Comparison of ENCODE assay signal across 9 cellular contexts in genomic region chr1:108590947-108591346, GRCh38. TPM values are rescaled to one million over a fixed set of nuclear protein-coding genes. Genes with fewer than 3 reads are reported as not detected.
A peak's percentile ranks its signal among the peaks of the same experiment; 100 is the strongest.
DNase-seq lines count a peak whose midpoint lies in the region; ATAC-seq and TF ChIP-seq lines count a peak whose summit lies in the region.
"Had no signal": no experiment of that assay in that cellular context is flagged by ENCODE, and none has a peak within 500 bp of the region (broad histone marks: within the 10 kb centered on the region; RNA-seq: fewer than 3 reads in every experiment).

No MANE protein-coding gene starts in this region.

- no peaks in the 10 kb centered on the region for H3K27me3 ChIP-seq in CD8-positive, alpha-beta T cell (ENCODE audit: insufficient read depth, low read length)
- no peaks in the 10 kb centered on the region for H3K27me3 ChIP-seq in effector memory CD4-positive, alpha-beta T cell (replicated peaks; ENCODE audit: control insufficient read depth, insufficient read depth, low read length, poor library complexity, severe bottlenecking)
- no peaks in the 10 kb centered on the region for H3K27me3 ChIP-seq in neutrophil

- ATAC-seq in CD8-positive, alpha-beta T cell: peak; percentile 82
- ATAC-seq in HG03439 (IDR thresholded peaks at IDR 0.05; ENCODE audit: unreplicated experiment): no peak
- no peak for ATAC-seq in HG03025 (IDR thresholded peaks at IDR 0.05; ENCODE audit: low FRiP score, unreplicated experiment)

- CTCF ChIA-PET in CD8-positive, alpha-beta T cell (lab: Charles Lee): no interaction called here

- peak in 1 of 7 experiments; percentile 28 for DNase-seq in CD8-positive, alpha-beta T cell
- DNase-seq in NCI-H446 (lab: John Stamatoyannopoulos, UW) (peak; percentile 33 to 69), KBM-7 (no peak), pons (ENCODE audit: low spot score) (no peak)
- DNase-seq in effector memory CD4-positive, alpha-beta T cell: no peak
- DNase-seq: activated CD4-positive, alpha-beta T cell treated with anti-CD3 and anti-CD28 coated beads, Interleukin-2, amount 50 U/mL, for 1 hour had no signal

- H3K36me3 Mint-ChIP-seq in CD8-positive, alpha-beta T cell: peaks cover 4% of the 10 kb centered on the region

- POLR2A ChIA-PET in CD8-positive, alpha-beta T cell (lab: Charles Lee): no interaction called here

- no peaks in the 10 kb centered on the region for H3K27me3 Mint-ChIP-seq in CD8-positive, alpha-beta T cell (ENCODE audit: low read depth)

- no peak overlapping the region for H3K27ac Mint-ChIP-seq in CD8-positive, alpha-beta T cell

- H3K4me3 Mint-ChIP-seq in CD8-positive, alpha-beta T cell: no peak overlapping the region

- no peaks in the 10 kb centered on the region for H3K9me3 ChIP-seq in CD8-positive, alpha-beta T cell (ENCODE audit: low read length)
- H3K9me3 ChIP-seq in effector memory CD4-positive, alpha-beta T cell (ENCODE audit: control insufficient read depth, low read length): no peaks in the 10 kb centered on the region
- no peaks in the 10 kb centered on the region for H3K9me3 ChIP-seq in neutrophil

- no peak overlapping the region for H3K4me3 ChIP-seq in CD8-positive, alpha-beta T cell (ENCODE audit: low read depth, low read length)
- H3K4me3 ChIP-seq in effector memory CD4-positive, alpha-beta T cell (ENCODE audit: insufficient read depth, low read depth, low read length, poor library complexity, severe bottlenecking): peak overlapping the region; percentile 4
- H3K4me3 ChIP-seq in neutrophil (ENCODE audit: low read depth in 1 of 2, low read length in 1 of 2): no peak overlapping the region

- intact Hi-C loops in CD8-positive, alpha-beta T cell (cut with DNase I, micrococcal nuclease): loop anchor here in 1 of 2 experiments (2.0 to 10.0 kb wide), 2 partner anchors 30 to 54 kb away; partner anchors contain the start of gene EEIG2

- H3K4me1 Mint-ChIP-seq in CD8-positive, alpha-beta T cell (ENCODE audit: low read depth): peaks cover 43% of the 10 kb centered on the region

- peak overlapping the region; percentile 16 for H3K27ac ChIP-seq in CD8-positive, alpha-beta T cell (ENCODE audit: low read depth, low read length)
- peak overlapping the region; percentile 70 for H3K27ac ChIP-seq in effector memory CD4-positive, alpha-beta T cell (ENCODE audit: insufficient read depth, low read length, poor library complexity, severe bottlenecking)
- H3K27ac ChIP-seq in neutrophil: peak overlapping the region; percentile 60

- H3K4me1 ChIP-seq in CD8-positive, alpha-beta T cell (ENCODE audit: insufficient read depth, low read length): peaks cover 19% of the 10 kb centered on the region
- peaks cover 26% of the 10 kb centered on the region for H3K4me1 ChIP-seq in effector memory CD4-positive, alpha-beta T cell (ENCODE audit: control insufficient read depth, insufficient read depth, low read length, poor library complexity, severe bottlenecking)
- H3K4me1 ChIP-seq in neutrophil (ENCODE audit: control insufficient read depth in 1 of 2, insufficient read depth in 1 of 2, low read depth in 1 of 2, low read length in 1 of 2): peaks cover 46 to 60% of the 10 kb centered on the region in 2 experiments

- peaks cover 3% of the 10 kb centered on the region for H3K9me3 Mint-ChIP-seq in CD8-positive, alpha-beta T cell

- in situ Hi-C loops in KBM-7 (cut with MboI; ENCODE audit: low pct_unique_long_range_greater_than_20kb, low sequenced_read_pairs): no loop called here

- TF ChIP-seq CTCF in CD8-positive, alpha-beta T cell (IDR thresholded peaks at IDR 0.05): no peak
- no peak for TF ChIP-seq CTCF in neutrophil (IDR thresholded peaks at IDR 0.05)

- no peaks in the 10 kb centered on the region for H3K36me3 ChIP-seq in CD8-positive, alpha-beta T cell (ENCODE audit: insufficient read depth, low read length)
- no peaks in the 10 kb centered on the region for H3K36me3 ChIP-seq in effector memory CD4-positive, alpha-beta T cell (ENCODE audit: control insufficient read depth, insufficient read depth, low read length)
- H3K36me3 ChIP-seq in neutrophil: no peaks in the 10 kb centered on the region

RNA-seq across cellular contexts. Expression of gene EEIG2, which starts 31.0 kb away (rescaled TPM):
- total RNA-seq in CD8-positive, alpha-beta T cell: 10 to 100 TPM; 11.0 to 11.5 TPM

Comparison
In these comparisons a context has a peak if more than half of its experiments do, and no peak if none do; other contexts are left out.
1. DNase-seq: peak in NCI-H446 (2 of 2); none in effector memory CD4-positive, alpha-beta T cell (0 of 3), KBM-7 (single experiment) and pons (single experiment).
2. H3K27ac ChIP-seq: peak in every context shown above with its lines; median percentile 70 in effector memory CD4-positive, alpha-beta T cell; 60 in neutrophil; 16 in CD8-positive, alpha-beta T cell.